ENCODE assay signal across 21 cellular contexts in genomic region chr17:76490112-76490710, GRCh38. TPM values are rescaled to one million over a fixed set of nuclear protein-coding genes. Genes with fewer than 3 reads are reported as not detected.
A peak's percentile ranks its signal among the peaks of the same experiment; 100 is the strongest.
DNase-seq lines count a peak whose midpoint lies in the region; ATAC-seq and TF ChIP-seq lines count a peak whose summit lies in the region.
"Had no signal": no experiment of that assay in that cellular context is flagged by ENCODE, and none has a peak within 500 bp of the region (broad histone marks: within the 10 kb centered on the region; RNA-seq: fewer than 3 reads in every experiment).

No MANE protein-coding gene starts in this region.

- no peak for TF ChIP-seq CTCF in thyroid gland (IDR thresholded peaks at IDR 0.05)
- TF ChIP-seq CTCF in CD8-positive, alpha-beta T cell (IDR thresholded peaks at IDR 0.05), result no peak

- H3K4me1 Mint-ChIP-seq in activated CD4-positive, alpha-beta T cell treated with anti-CD3 and anti-CD28 coated beads, Interleukin-2, amount 10 ng/mL, durations not matched to agents 24 days and 14 days, result peaks cover 39% of the 10 kb centered on the region
- H3K4me1 Mint-ChIP-seq in activated T-helper 2 cell treated with anti-CD3 and anti-CD28 coated beads, Interferon-gamma antibody, Interleukin-2, Interleukin-4, amounts not matched to agents 10 μg/mL and 5 μg/mL and 100 μg/mL, durations not matched to agents 14 hours and 24 hours and 36 hours (ENCODE audit: low read depth), result peaks cover 30% of the 10 kb centered on the region
- peaks cover 34% of the 10 kb centered on the region for H3K4me1 Mint-ChIP-seq in CD8-positive, alpha-beta T cell (ENCODE audit: low read depth)

- H3K4me3 Mint-ChIP-seq in activated CD4-positive, alpha-beta T cell treated with anti-CD3 and anti-CD28 coated beads, Interleukin-2, amount 10 ng/mL, durations not matched to agents 24 days and 14 days, result peak overlapping the region; percentile 30
- H3K4me3 Mint-ChIP-seq in activated T-helper 2 cell treated with anti-CD3 and anti-CD28 coated beads, Interferon-gamma antibody, Interleukin-2, Interleukin-4, amounts not matched to agents 10 μg/mL and 5 μg/mL and 100 μg/mL, durations not matched to agents 14 hours and 24 hours and 36 hours (ENCODE audit: low read depth), result no peak overlapping the region
- H3K4me3 Mint-ChIP-seq in CD8-positive, alpha-beta T cell, result no peak overlapping the region

- no peaks in the 10 kb centered on the region for H3K27me3 ChIP-seq in layer of hippocampus (ENCODE audit: control insufficient read depth, insufficient read depth, low read length)
- H3K27me3 ChIP-seq in thyroid gland, result no peaks in the 10 kb centered on the region
- H3K27me3 ChIP-seq in CD8-positive, alpha-beta T cell (ENCODE audit: insufficient read depth, low read length), result no peaks in the 10 kb centered on the region
- H3K27me3 ChIP-seq: left lung had no signal

- TF ChIP-seq POLR2A in thyroid gland (IDR thresholded peaks at IDR 0.05), result no peak

- POLR2A ChIA-PET in CD8-positive, alpha-beta T cell (lab: Charles Lee), result no interaction called here

- H3K9me3 ChIP-seq in thyroid gland, result no peaks in the 10 kb centered on the region
- H3K9me3 ChIP-seq in CD8-positive, alpha-beta T cell (ENCODE audit: low read length), result no peaks in the 10 kb centered on the region
- H3K9me3 ChIP-seq: left lung had no signal

- H3K4me1 ChIP-seq in thyroid gland, result peaks cover 23 to 48% of the 10 kb centered on the region in 2 donors
- H3K4me1 ChIP-seq in CD8-positive, alpha-beta T cell (ENCODE audit: insufficient read depth, low read length), result peaks cover 37% of the 10 kb centered on the region

- no peak overlapping the region for H3K27ac Mint-ChIP-seq in activated CD4-positive, alpha-beta T cell treated with anti-CD3 and anti-CD28 coated beads, Interleukin-2, amount 10 ng/mL, durations not matched to agents 24 days and 14 days
- peak overlapping the region; percentile 11 for H3K27ac Mint-ChIP-seq in activated T-helper 2 cell treated with anti-CD3 and anti-CD28 coated beads, Interferon-gamma antibody, Interleukin-2, Interleukin-4, amounts not matched to agents 10 μg/mL and 5 μg/mL and 100 μg/mL, durations not matched to agents 14 hours and 24 hours and 36 hours
- no peak overlapping the region for H3K27ac Mint-ChIP-seq in CD8-positive, alpha-beta T cell

- H3K4me3 ChIP-seq in thyroid gland (replicated peaks in 1 of 3), result no peak overlapping the region
- no peak overlapping the region for H3K4me3 ChIP-seq in CD8-positive, alpha-beta T cell (ENCODE audit: low read depth, low read length)
- H3K4me3 ChIP-seq: left lung had no signal

- no peak for ATAC-seq in CD8-positive, alpha-beta T cell
- ATAC-seq: left lung, Panc1, SK-N-SH treated with all-trans-retinoic acid at 6 μM for 48 hours had no signal

- DNase-seq in activated CD4-positive, alpha-beta T cell treated with anti-CD3 and anti-CD28 coated beads, Interleukin-2, amount 10 ng/mL, durations not matched to agents 24 days and 14 days, result no peak
- DNase-seq in activated CD4-positive, alpha-beta T cell treated with anti-CD3 and anti-CD28 coated beads, Interleukin-2, amount 50 U/mL, for 48 hours, result no peak
- DNase-seq in activated T-helper 2 cell treated with anti-CD3 and anti-CD28 coated beads, Interferon-gamma antibody, Interleukin-2, Interleukin-4, amounts not matched to agents 10 μg/mL and 5 μg/mL and 100 μg/mL, durations not matched to agents 14 hours and 24 hours and 36 hours (ENCODE audit: low spot score), result no peak
- DNase-seq in thyroid gland, result peak; percentile 20 to 25
- DNase-seq in T-helper 9 cell, result no peak
- no peak for DNase-seq in CD8-positive, alpha-beta T cell
- DNase-seq in GM19238 (ENCODE audit: insufficient read length, low spot score), result no peak
- DNase-seq: activated CD4-positive, alpha-beta T cell treated with anti-CD3 and anti-CD28 coated beads, Interleukin-2, amount 50 U/mL, for 4 hours; foreskin melanocyte; left lung; NCI-H1092; NCI-H2171; stimulated activated CD4-positive, alpha-beta T cell treated with anti-CD3 and anti-CD28 coated beads, Interleukin-4, amount 100 ng/mL, for 4 hours; stimulated activated CD8-positive, alpha-beta memory T cell treated with anti-CD3 and anti-CD28 coated beads, Interleukin-4, amount 100 ng/mL, for 48 hours had no signal

- H3K27me3 Mint-ChIP-seq in activated CD4-positive, alpha-beta T cell treated with anti-CD3 and anti-CD28 coated beads, Interleukin-2, amount 10 ng/mL, durations not matched to agents 24 days and 14 days, result no peaks in the 10 kb centered on the region
- no peaks in the 10 kb centered on the region for H3K27me3 Mint-ChIP-seq in activated T-helper 2 cell treated with anti-CD3 and anti-CD28 coated beads, Interferon-gamma antibody, Interleukin-2, Interleukin-4, amounts not matched to agents 10 μg/mL and 5 μg/mL and 100 μg/mL, durations not matched to agents 14 hours and 24 hours and 36 hours (ENCODE audit: low read depth)
- H3K27me3 Mint-ChIP-seq in CD8-positive, alpha-beta T cell (ENCODE audit: low read depth), result no peaks in the 10 kb centered on the region

- H3K9me3 Mint-ChIP-seq in activated CD4-positive, alpha-beta T cell treated with anti-CD3 and anti-CD28 coated beads, Interleukin-2, amount 10 ng/mL, durations not matched to agents 24 days and 14 days, result no peaks in the 10 kb centered on the region
- no peaks in the 10 kb centered on the region for H3K9me3 Mint-ChIP-seq in activated T-helper 2 cell treated with anti-CD3 and anti-CD28 coated beads, Interferon-gamma antibody, Interleukin-2, Interleukin-4, amounts not matched to agents 10 μg/mL and 5 μg/mL and 100 μg/mL, durations not matched to agents 14 hours and 24 hours and 36 hours
- no peaks in the 10 kb centered on the region for H3K9me3 Mint-ChIP-seq in CD8-positive, alpha-beta T cell

- WGBS in thyroid gland, 2 donors, result 52 to 62% methylated on average over 5 to 10 of the region's 10 CpGs

- H3K36me3 ChIP-seq in thyroid gland, result no peaks in the 10 kb centered on the region
- no peaks in the 10 kb centered on the region for H3K36me3 ChIP-seq in CD8-positive, alpha-beta T cell (ENCODE audit: insufficient read depth, low read length)

- H3K27ac ChIP-seq in layer of hippocampus (ENCODE audit: low read depth, low read length), result peak overlapping the region; percentile 58
- no peak overlapping the region for H3K27ac ChIP-seq in thyroid gland
- H3K27ac ChIP-seq in CD8-positive, alpha-beta T cell (ENCODE audit: low read depth, low read length), result no peak overlapping the region

- H3K36me3 Mint-ChIP-seq in activated CD4-positive, alpha-beta T cell treated with anti-CD3 and anti-CD28 coated beads, Interleukin-2, amount 10 ng/mL, durations not matched to agents 24 days and 14 days (ENCODE audit: low read depth), result peaks cover 13% of the 10 kb centered on the region
- peaks cover 9% of the 10 kb centered on the region for H3K36me3 Mint-ChIP-seq in activated T-helper 2 cell treated with anti-CD3 and anti-CD28 coated beads, Interferon-gamma antibody, Interleukin-2, Interleukin-4, amounts not matched to agents 10 μg/mL and 5 μg/mL and 100 μg/mL, durations not matched to agents 14 hours and 24 hours and 36 hours (ENCODE audit: low read depth)
- peaks cover 11% of the 10 kb centered on the region for H3K36me3 Mint-ChIP-seq in CD8-positive, alpha-beta T cell

- CTCF ChIA-PET in CD8-positive, alpha-beta T cell (lab: Charles Lee), result interaction anchor here (1.2 to 5.2 kb wide), 5 partner anchors 10 to 24 kb away, joined by 3 to 48 read pairs (median 4); no protein-coding TSS in a partner anchor

- intact Hi-C loops in activated CD4-positive, alpha-beta T cell treated with anti-CD3 and anti-CD28 coated beads, Interleukin-2, amount 10 ng/mL, durations not matched to agents 24 days and 14 days (cut with micrococcal nuclease), result no loop called here
- intact Hi-C loops in activated T-helper 2 cell treated with anti-CD3 and anti-CD28 coated beads, Interferon-gamma antibody, Interleukin-2, Interleukin-4, amounts not matched to agents 10 μg/mL and 5 μg/mL and 100 μg/mL, durations not matched to agents 14 hours and 24 hours and 36 hours (cut with micrococcal nuclease), result no loop called here
- intact Hi-C loops in thyroid gland (cut with DNase I), result no loop called here
- intact Hi-C loops in CD8-positive, alpha-beta T cell (cut with DNase I, micrococcal nuclease), result no loop called here

RNA-seq across cellular contexts. Expression of gene RHBDF2, which starts 11.0 kb away (rescaled TPM):
- total RNA-seq in activated CD4-positive, alpha-beta T cell treated with anti-CD3 and anti-CD28 coated beads, Interleukin-2, amount 10 ng/mL, durations not matched to agents 24 days and 14 days, result 45.4 and 54.5 TPM in 2 replicates
- total RNA-seq in activated T-helper 2 cell treated with anti-CD3 and anti-CD28 coated beads, Interferon-gamma antibody, Interleukin-2, Interleukin-4, amounts not matched to agents 10 μg/mL and 5 μg/mL and 100 μg/mL, durations not matched to agents 14 hours and 24 hours and 36 hours, result 45.3 and 48.5 TPM in 2 replicates
- total RNA-seq in thyroid gland, result 10 to 100 TPM; 16.4 to 31.1 (median 22.1) TPM
- 10 to 100 TPM; 45.4 to 46.2 TPM for total RNA-seq in CD8-positive, alpha-beta T cell

RNA-seq across cellular contexts. Expression of gene AANAT, which starts 22.8 kb away (rescaled TPM):
- total RNA-seq in activated CD4-positive, alpha-beta T cell treated with anti-CD3 and anti-CD28 coated beads, Interleukin-2, amount 10 ng/mL, durations not matched to agents 24 days and 14 days, result not detected in 2 replicates
- 0.18 TPM in 1 of 2 replicates, not detected in the other for total RNA-seq in activated T-helper 2 cell treated with anti-CD3 and anti-CD28 coated beads, Interferon-gamma antibody, Interleukin-2, Interleukin-4, amounts not matched to agents 10 μg/mL and 5 μg/mL and 100 μg/mL, durations not matched to agents 14 hours and 24 hours and 36 hours
- under 1 TPM in 1 of 4 donors, not detected in 3; 0.81 TPM for total RNA-seq in thyroid gland
- not detected for total RNA-seq in CD8-positive, alpha-beta T cell
- total RNA-seq: A172, chondrocyte, endothelial cell of umbilical vein, left lung, skeletal muscle tissue had no signal

RNA-seq across cellular contexts. Expression of gene UBE2O, which starts 37.3 kb away (rescaled TPM):
- 43.8 and 44.0 TPM in 2 replicates for total RNA-seq in activated CD4-positive, alpha-beta T cell treated with anti-CD3 and anti-CD28 coated beads, Interleukin-2, amount 10 ng/mL, durations not matched to agents 24 days and 14 days
- total RNA-seq in activated T-helper 2 cell treated with anti-CD3 and anti-CD28 coated beads, Interferon-gamma antibody, Interleukin-2, Interleukin-4, amounts not matched to agents 10 μg/mL and 5 μg/mL and 100 μg/mL, durations not matched to agents 14 hours and 24 hours and 36 hours, result 46.0 and 46.5 TPM in 2 replicates
- 10 to 100 TPM; 26.3 to 47.9 (median 37.3) TPM for total RNA-seq in thyroid gland
- total RNA-seq in CD8-positive, alpha-beta T cell, result 10 to 100 TPM; 29.8 to 32.7 TPM

RNA-seq across cellular contexts. Expression of gene CYGB, which starts 47.3 kb away (rescaled TPM):
- not detected in 2 replicates for total RNA-seq in activated CD4-positive, alpha-beta T cell treated with anti-CD3 and anti-CD28 coated beads, Interleukin-2, amount 10 ng/mL, durations not matched to agents 24 days and 14 days
- total RNA-seq in activated T-helper 2 cell treated with anti-CD3 and anti-CD28 coated beads, Interferon-gamma antibody, Interleukin-2, Interleukin-4, amounts not matched to agents 10 μg/mL and 5 μg/mL and 100 μg/mL, durations not matched to agents 14 hours and 24 hours and 36 hours, result not detected in 2 replicates
- total RNA-seq in thyroid gland, result 10 to 100 TPM; 14.7 to 32.3 (median 25.6) TPM
- under 1 TPM; 0.47 to 0.57 TPM for total RNA-seq in CD8-positive, alpha-beta T cell

RNA-seq across cellular contexts. Expression of gene PRCD, which starts 49.6 kb away (rescaled TPM):
- total RNA-seq in activated CD4-positive, alpha-beta T cell treated with anti-CD3 and anti-CD28 coated beads, Interleukin-2, amount 10 ng/mL, durations not matched to agents 24 days and 14 days, result not detected in 2 replicates
- not detected in 2 replicates for total RNA-seq in activated T-helper 2 cell treated with anti-CD3 and anti-CD28 coated beads, Interferon-gamma antibody, Interleukin-2, Interleukin-4, amounts not matched to agents 10 μg/mL and 5 μg/mL and 100 μg/mL, durations not matched to agents 14 hours and 24 hours and 36 hours
- 1 to 10 TPM; 1.5 to 8.3 (median 4.2) TPM for total RNA-seq in thyroid gland
- not detected for total RNA-seq in CD8-positive, alpha-beta T cell
- total RNA-seq: A172, endothelial cell of umbilical vein had no signal

Comparison
In these comparisons a context has a peak if more than half of its experiments do, and no peak if none do; other contexts are left out.
1. DNase-seq: peak in thyroid gland (2 of 2); none in activated CD4-positive, alpha-beta T cell treated with anti-CD3 and anti-CD28 coated beads, Interleukin-2, amount 10 ng/mL, durations not matched to agents 24 days and 14 days (single experiment), activated CD4-positive, alpha-beta T cell treated with anti-CD3 and anti-CD28 coated beads, Interleukin-2, amount 50 U/mL, for 48 hours (0 of 2), activated T-helper 2 cell treated with anti-CD3 and anti-CD28 coated beads, Interferon-gamma antibody, Interleukin-2, Interleukin-4, amounts not matched to agents 10 μg/mL and 5 μg/mL and 100 μg/mL, durations not matched to agents 14 hours and 24 hours and 36 hours (single experiment), T-helper 9 cell (single experiment), CD8-positive, alpha-beta T cell (0 of 7) and GM19238 (single experiment).